ENCODE assay signal across 1 cellular context in genomic region chr1:175192630-175193338, GRCh38.
TF ChIP-seq lines count a peak whose summit lies in the region.

Gene KIAA0040, minus strand, starts transcription at chr1:175192776. Its CDS starts 31,763 bp downstream, at chr1:175161013.

TF ChIP-seq in K562, 482 proteins besides CTCF, POLR2A, EP300 and RAD21 (continued from another document and continues in another):
- TF ChIP-seq, protein P1, sequence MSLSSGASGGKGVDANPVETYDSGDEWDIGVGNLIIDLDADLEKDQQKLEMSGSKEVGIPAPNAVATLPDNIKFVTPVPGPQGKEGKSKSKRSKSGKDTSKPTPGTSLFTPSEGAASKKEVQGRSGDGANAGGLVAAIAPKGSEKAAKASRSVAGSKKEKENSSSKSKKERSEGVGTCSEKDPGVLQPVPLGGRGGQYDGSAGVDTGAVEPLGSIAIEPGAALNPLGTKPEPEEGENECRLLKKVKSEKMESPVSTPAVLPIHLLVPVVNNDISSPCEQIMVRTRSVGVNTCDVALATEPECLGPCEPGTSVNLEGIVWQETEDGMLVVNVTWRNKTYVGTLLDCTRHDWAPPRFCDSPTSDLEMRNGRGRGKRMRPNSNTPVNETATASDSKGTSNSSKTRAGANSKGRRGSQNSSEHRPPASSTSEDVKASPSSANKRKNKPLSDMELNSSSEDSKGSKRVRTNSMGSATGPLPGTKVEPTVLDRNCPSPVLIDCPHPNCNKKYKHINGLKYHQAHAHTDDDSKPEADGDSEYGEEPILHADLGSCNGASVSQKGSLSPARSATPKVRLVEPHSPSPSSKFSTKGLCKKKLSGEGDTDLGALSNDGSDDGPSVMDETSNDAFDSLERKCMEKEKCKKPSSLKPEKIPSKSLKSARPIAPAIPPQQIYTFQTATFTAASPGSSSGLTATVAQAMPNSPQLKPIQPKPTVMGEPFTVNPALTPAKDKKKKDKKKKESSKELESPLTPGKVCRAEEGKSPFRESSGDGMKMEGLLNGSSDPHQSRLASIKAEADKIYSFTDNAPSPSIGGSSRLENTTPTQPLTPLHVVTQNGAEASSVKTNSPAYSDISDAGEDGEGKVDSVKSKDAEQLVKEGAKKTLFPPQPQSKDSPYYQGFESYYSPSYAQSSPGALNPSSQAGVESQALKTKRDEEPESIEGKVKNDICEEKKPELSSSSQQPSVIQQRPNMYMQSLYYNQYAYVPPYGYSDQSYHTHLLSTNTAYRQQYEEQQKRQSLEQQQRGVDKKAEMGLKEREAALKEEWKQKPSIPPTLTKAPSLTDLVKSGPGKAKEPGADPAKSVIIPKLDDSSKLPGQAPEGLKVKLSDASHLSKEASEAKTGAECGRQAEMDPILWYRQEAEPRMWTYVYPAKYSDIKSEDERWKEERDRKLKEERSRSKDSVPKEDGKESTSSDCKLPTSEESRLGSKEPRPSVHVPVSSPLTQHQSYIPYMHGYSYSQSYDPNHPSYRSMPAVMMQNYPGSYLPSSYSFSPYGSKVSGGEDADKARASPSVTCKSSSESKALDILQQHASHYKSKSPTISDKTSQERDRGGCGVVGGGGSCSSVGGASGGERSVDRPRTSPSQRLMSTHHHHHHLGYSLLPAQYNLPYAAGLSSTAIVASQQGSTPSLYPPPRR (CRISPR knock-in tag; IDR thresholded peaks at IDR 0.05; ENCODE audit: borderline replicate concordance) = no peak
- TF ChIP-seq XRCC5 (IDR thresholded peaks at IDR 0.05; ENCODE audit: low read depth, low read length) = no peak
- TF ChIP-seq, protein P2, sequence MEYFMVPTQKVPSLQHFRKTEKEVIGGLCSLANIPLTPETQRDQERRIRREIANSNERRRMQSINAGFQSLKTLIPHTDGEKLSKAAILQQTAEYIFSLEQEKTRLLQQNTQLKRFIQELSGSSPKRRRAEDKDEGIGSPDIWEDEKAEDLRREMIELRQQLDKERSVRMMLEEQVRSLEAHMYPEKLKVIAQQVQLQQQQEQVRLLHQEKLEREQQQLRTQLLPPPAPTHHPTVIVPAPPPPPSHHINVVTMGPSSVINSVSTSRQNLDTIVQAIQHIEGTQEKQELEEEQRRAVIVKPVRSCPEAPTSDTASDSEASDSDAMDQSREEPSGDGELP (CRISPR knock-in tag; IDR thresholded peaks at IDR 0.05; ENCODE audit: borderline replicate concordance) = peak; percentile 48; the same call in 1 of the 2 replicates
- TF ChIP-seq PPARD (CRISPR knock-in tag; IDR thresholded peaks at IDR 0.05) = no peak
- TF ChIP-seq EGR1 (conservative IDR thresholded peaks at IDR 0.05) = peak; percentile 74
- TF ChIP-seq CBFA2T3 (IDR thresholded peaks at IDR 0.05) = no peak
- TF ChIP-seq TRIM28 (IDR thresholded peaks at IDR 0.05) = no peak
- no peak for TF ChIP-seq FOXA3 (CRISPR knock-in tag; conservative IDR thresholded peaks at IDR 0.05 in 1 of 2, IDR thresholded peaks at IDR 0.05 in 1 of 2)
- TF ChIP-seq, protein P3, sequence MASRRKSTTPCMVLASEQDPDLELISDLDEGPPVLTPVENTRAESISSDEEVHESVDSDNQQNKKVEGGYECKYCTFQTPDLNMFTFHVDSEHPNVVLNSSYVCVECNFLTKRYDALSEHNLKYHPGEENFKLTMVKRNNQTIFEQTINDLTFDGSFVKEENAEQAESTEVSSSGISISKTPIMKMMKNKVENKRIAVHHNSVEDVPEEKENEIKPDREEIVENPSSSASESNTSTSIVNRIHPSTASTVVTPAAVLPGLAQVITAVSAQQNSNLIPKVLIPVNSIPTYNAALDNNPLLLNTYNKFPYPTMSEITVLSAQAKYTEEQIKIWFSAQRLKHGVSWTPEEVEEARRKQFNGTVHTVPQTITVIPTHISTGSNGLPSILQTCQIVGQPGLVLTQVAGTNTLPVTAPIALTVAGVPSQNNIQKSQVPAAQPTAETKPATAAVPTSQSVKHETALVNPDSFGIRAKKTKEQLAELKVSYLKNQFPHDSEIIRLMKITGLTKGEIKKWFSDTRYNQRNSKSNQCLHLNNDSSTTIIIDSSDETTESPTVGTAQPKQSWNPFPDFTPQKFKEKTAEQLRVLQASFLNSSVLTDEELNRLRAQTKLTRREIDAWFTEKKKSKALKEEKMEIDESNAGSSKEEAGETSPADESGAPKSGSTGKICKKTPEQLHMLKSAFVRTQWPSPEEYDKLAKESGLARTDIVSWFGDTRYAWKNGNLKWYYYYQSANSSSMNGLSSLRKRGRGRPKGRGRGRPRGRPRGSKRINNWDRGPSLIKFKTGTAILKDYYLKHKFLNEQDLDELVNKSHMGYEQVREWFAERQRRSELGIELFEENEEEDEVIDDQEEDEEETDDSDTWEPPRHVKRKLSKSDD (conservative IDR thresholded peaks at IDR 0.05; ENCODE audit: low read length) = no peak
- no peak for TF ChIP-seq FOXJ3 (CRISPR knock-in tag; IDR thresholded peaks at IDR 0.05)
- TF ChIP-seq, protein P4, sequence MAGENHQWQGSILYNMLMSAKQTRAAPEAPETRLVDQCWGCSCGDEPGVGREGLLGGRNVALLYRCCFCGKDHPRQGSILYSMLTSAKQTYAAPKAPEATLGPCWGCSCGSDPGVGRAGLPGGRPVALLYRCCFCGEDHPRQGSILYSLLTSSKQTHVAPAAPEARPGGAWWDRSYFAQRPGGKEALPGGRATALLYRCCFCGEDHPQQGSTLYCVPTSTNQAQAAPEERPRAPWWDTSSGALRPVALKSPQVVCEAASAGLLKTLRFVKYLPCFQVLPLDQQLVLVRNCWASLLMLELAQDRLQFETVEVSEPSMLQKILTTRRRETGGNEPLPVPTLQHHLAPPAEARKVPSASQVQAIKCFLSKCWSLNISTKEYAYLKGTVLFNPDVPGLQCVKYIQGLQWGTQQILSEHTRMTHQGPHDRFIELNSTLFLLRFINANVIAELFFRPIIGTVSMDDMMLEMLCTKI (IDR thresholded peaks at IDR 0.05; ENCODE audit: partially characterized antibody) = no peak
- TF ChIP-seq HEY1 (CRISPR knock-in tag; IDR thresholded peaks at IDR 0.05; ENCODE audit: borderline replicate concordance) = no peak
- peak; percentile 30 for TF ChIP-seq RBBP5 (IDR thresholded peaks at IDR 0.05; ENCODE audit: borderline replicate concordance, insufficient read depth, low read length, poor library complexity, severe bottlenecking)
- TF ChIP-seq HDAC8 (tag; IDR thresholded peaks at IDR 0.05) = no peak
- TF ChIP-seq ZNF512 (tag; IDR thresholded peaks at IDR 0.05) = no peak
- no peak for TF ChIP-seq SMARCA4 (IDR thresholded peaks at IDR 0.05)
- TF ChIP-seq ZBED1 (IDR thresholded peaks at IDR 0.05) = no peak
- TF ChIP-seq HNRNPH1 (optimal IDR thresholded peaks at IDR 0.05; ENCODE audit: low read depth, low read length) = no peak
- TF ChIP-seq SIN3B (IDR thresholded peaks at IDR 0.05; ENCODE audit: low read depth) = no peak
- TF ChIP-seq MYBL2 (IDR thresholded peaks at IDR 0.05; ENCODE audit: low read depth) = no peak
- TF ChIP-seq MYBL2 (CRISPR knock-in tag; IDR thresholded peaks at IDR 0.05; ENCODE audit: borderline replicate concordance) = no peak
- no peak for TF ChIP-seq JUN (IDR thresholded peaks at IDR 0.05; ENCODE audit: borderline replicate concordance, low read depth, low read length)
- TF ChIP-seq JUN (CRISPR knock-in tag; IDR thresholded peaks at IDR 0.05; ENCODE audit: borderline replicate concordance) = no peak
- TF ChIP-seq IFI16 (CRISPR knock-in tag; IDR thresholded peaks at IDR 0.05) = no peak
- TF ChIP-seq CAMTA2 (CRISPR knock-in tag; conservative IDR thresholded peaks at IDR 0.05) = no peak
- TF ChIP-seq KDM5B (IDR thresholded peaks at IDR 0.05; ENCODE audit: insufficient replicate concordance, low read depth, low read length) = peak; percentile 63
- peak; percentile 39; the same call in 1 of the 2 replicates for TF ChIP-seq MYNN (IDR thresholded peaks at IDR 0.05)
- TF ChIP-seq MYNN (CRISPR knock-in tag; IDR thresholded peaks at IDR 0.05) = no peak
- TF ChIP-seq ZFX (CRISPR knock-in tag; IDR thresholded peaks at IDR 0.05) = peak; percentile 83
- TF ChIP-seq HCFC1 (IDR thresholded peaks at IDR 0.05; ENCODE audit: low read depth, low read length) = no peak
- no peak for TF ChIP-seq ZNF239 (CRISPR knock-in tag; IDR thresholded peaks at IDR 0.05)
- no peak for TF ChIP-seq EHMT2 (IDR thresholded peaks at IDR 0.05)
- TF ChIP-seq, protein P5, sequence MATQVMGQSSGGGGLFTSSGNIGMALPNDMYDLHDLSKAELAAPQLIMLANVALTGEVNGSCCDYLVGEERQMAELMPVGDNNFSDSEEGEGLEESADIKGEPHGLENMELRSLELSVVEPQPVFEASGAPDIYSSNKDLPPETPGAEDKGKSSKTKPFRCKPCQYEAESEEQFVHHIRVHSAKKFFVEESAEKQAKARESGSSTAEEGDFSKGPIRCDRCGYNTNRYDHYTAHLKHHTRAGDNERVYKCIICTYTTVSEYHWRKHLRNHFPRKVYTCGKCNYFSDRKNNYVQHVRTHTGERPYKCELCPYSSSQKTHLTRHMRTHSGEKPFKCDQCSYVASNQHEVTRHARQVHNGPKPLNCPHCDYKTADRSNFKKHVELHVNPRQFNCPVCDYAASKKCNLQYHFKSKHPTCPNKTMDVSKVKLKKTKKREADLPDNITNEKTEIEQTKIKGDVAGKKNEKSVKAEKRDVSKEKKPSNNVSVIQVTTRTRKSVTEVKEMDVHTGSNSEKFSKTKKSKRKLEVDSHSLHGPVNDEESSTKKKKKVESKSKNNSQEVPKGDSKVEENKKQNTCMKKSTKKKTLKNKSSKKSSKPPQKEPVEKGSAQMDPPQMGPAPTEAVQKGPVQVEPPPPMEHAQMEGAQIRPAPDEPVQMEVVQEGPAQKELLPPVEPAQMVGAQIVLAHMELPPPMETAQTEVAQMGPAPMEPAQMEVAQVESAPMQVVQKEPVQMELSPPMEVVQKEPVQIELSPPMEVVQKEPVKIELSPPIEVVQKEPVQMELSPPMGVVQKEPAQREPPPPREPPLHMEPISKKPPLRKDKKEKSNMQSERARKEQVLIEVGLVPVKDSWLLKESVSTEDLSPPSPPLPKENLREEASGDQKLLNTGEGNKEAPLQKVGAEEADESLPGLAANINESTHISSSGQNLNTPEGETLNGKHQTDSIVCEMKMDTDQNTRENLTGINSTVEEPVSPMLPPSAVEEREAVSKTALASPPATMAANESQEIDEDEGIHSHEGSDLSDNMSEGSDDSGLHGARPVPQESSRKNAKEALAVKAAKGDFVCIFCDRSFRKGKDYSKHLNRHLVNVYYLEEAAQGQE (CRISPR knock-in tag; IDR thresholded peaks at IDR 0.05; ENCODE audit: low read depth) = no peak
- TF ChIP-seq, protein P6, sequence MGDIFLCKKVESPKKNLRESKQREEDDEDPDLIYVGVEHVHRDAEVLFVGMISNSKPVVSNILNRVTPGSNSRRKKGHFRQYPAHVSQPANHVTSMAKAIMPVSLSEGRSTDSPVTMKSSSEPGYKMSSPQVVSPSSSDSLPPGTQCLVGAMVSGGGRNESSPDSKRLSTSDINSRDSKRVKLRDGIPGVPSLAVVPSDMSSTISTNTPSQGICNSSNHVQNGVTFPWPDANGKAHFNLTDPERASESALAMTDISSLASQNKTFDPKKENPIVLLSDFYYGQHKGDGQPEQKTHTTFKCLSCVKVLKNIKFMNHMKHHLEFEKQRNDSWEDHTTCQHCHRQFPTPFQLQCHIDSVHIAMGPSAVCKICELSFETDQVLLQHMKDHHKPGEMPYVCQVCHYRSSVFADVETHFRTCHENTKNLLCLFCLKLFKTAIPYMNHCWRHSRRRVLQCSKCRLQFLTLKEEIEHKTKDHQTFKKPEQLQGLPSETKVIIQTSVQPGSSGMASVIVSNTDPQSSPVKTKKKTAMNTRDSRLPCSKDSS (IDR thresholded peaks at IDR 0.05; ENCODE audit: low read depth, partially characterized antibody) = no peak
- TF ChIP-seq, protein P7, sequence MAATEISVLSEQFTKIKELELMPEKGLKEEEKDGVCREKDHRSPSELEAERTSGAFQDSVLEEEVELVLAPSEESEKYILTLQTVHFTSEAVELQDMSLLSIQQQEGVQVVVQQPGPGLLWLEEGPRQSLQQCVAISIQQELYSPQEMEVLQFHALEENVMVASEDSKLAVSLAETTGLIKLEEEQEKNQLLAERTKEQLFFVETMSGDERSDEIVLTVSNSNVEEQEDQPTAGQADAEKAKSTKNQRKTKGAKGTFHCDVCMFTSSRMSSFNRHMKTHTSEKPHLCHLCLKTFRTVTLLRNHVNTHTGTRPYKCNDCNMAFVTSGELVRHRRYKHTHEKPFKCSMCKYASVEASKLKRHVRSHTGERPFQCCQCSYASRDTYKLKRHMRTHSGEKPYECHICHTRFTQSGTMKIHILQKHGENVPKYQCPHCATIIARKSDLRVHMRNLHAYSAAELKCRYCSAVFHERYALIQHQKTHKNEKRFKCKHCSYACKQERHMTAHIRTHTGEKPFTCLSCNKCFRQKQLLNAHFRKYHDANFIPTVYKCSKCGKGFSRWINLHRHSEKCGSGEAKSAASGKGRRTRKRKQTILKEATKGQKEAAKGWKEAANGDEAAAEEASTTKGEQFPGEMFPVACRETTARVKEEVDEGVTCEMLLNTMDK (IDR thresholded peaks at IDR 0.05; ENCODE audit: borderline replicate concordance, insufficient read depth, low read depth, low read length, poor library complexity, severe bottlenecking) = peak; percentile 7
- no peak for TF ChIP-seq CHD2 (IDR thresholded peaks at IDR 0.05; ENCODE audit: low read depth, low read length)
- no peak for TF ChIP-seq MITF (IDR thresholded peaks at IDR 0.05)
- TF ChIP-seq ZNF77 (CRISPR knock-in tag; IDR thresholded peaks at IDR 0.05) = no peak
- TF ChIP-seq BHLHE40 (IDR thresholded peaks at IDR 0.05; ENCODE audit: low read length) = no peak
- no peak for TF ChIP-seq ETS2 (tag; IDR thresholded peaks at IDR 0.05; ENCODE audit: borderline replicate concordance, poor library complexity, severe bottlenecking)
- no peak for TF ChIP-seq MXI1 (IDR thresholded peaks at IDR 0.05; ENCODE audit: low read depth, low read length)
- TF ChIP-seq RB1 (IDR thresholded peaks at IDR 0.05; ENCODE audit: low read depth) = no peak; the same call in 1 of the 2 replicates
- no peak for TF ChIP-seq TRIM24 (IDR thresholded peaks at IDR 0.05)
- TF ChIP-seq SAP30 (IDR thresholded peaks at IDR 0.05; ENCODE audit: borderline replicate concordance, insufficient read depth, low read depth, low read length, poor library complexity, severe bottlenecking) = no peak
